ENCODE assay signal across 26 cellular contexts in genomic region chr14:50602035-50602434, GRCh38. TPM values are rescaled to one million over a fixed set of nuclear protein-coding genes. Genes with fewer than 3 reads are reported as not detected.
DNase-seq lines count a peak whose midpoint lies in the region; ATAC-seq, FAIRE-seq and TF ChIP-seq lines count a peak whose summit lies in the region.
"Had no signal": no experiment of that assay in that cellular context is flagged by ENCODE, and none has a peak within 500 bp of the region (broad histone marks: within the 10 kb centered on the region; RNA-seq: fewer than 3 reads in every experiment).

No MANE protein-coding gene starts in this region.

- no peaks in the 10 kb centered on the region for H3K79me2 ChIP-seq in H1 (ENCODE audit: control insufficient read depth in 1 of 2, insufficient read depth in 2 of 2, low read length in 2 of 2)

- H3K36me3 ChIP-seq in SJCRH30 (no peaks in the 10 kb centered on the region), H1 (ENCODE audit: control insufficient read depth in 2 of 4, insufficient read depth in 4 of 4, low read length in 3 of 4) (no peaks in the 10 kb centered on the region), tibial artery (peaks cover 0 to 5% (median 0%) of the 10 kb centered on the region in 3 donors)
- H3K36me3 ChIP-seq: BLaER1 treated with 17β-estradiol and CSF1 and Interleukin-3, amounts not matched to agents 10 nM and 100 nM; MG63; upper lobe of left lung had no signal

- H2AK5ac ChIP-seq in H1 (ENCODE audit: low read depth, low read length): no peak overlapping the region

- no peak overlapping the region for H3K4me2 ChIP-seq in H1 (ENCODE audit: insufficient read depth in 1 of 2, low read depth in 2 of 2, low read length in 2 of 2)

- no peak overlapping the region for H2BK120ac ChIP-seq in H1 (replicated peaks; ENCODE audit: low read depth, low read length)

- ATAC-seq in GM19395 (IDR thresholded peaks at IDR 0.05; ENCODE audit: unreplicated experiment): no peak
- ATAC-seq: activated naive CD8-positive, alpha-beta T cell treated with anti-CD3 and anti-CD28 coated beads, Interleukin-2, amount 50 U/mL, for 24 hours; activated T-cell treated with anti-CD3 and anti-CD28 coated beads, Interleukin-2, amount 50 U/mL, for 72 hours; K562; left colon; stimulated activated effector memory CD8-positive, alpha-beta T cell treated with anti-CD3 and anti-CD28 coated beads, Interleukin-12 subunit alpha, Interleukin-12 subunit beta, amount 100 ng/mL, for 72 hours; T-cell had no signal

- no peak overlapping the region for H3K18ac ChIP-seq in H1 (ENCODE audit: extremely low read depth, low read length)

- no peak for TF ChIP-seq CTCF in H1 (IDR thresholded peaks at IDR 0.05; ENCODE audit: control extremely low read depth in 1 of 3, insufficient read depth in 1 of 3, low read depth in 1 of 3, low read length in 3 of 3)
- no peak for TF ChIP-seq CTCF in tibial artery (IDR thresholded peaks at IDR 0.05)
- no peak for TF ChIP-seq CTCF in coronary artery (IDR thresholded peaks at IDR 0.05)

- H4K91ac ChIP-seq in H1 (replicated peaks; ENCODE audit: insufficient read length, low read length): no peak overlapping the region

- no peak overlapping the region for H3K23ac ChIP-seq in H1 (ENCODE audit: insufficient read length)

- TF ChIP-seq POLR2A in H1 (IDR thresholded peaks at IDR 0.05; ENCODE audit: control extremely low read depth in 1 of 2, low read depth in 2 of 2, low read length in 2 of 2): no peak

- POLR2A ChIA-PET in H1 (lab: Charles Lee; ENCODE audit: partially characterized antibody): interaction anchor here (0.6 to 0.8 kb wide), 3 partner anchors 42 to 1017 kb away, joined by 3 read pairs; partner anchors contain the start of gene ATL1

- H4K8ac ChIP-seq in H1 (ENCODE audit: extremely low read depth, insufficient read depth, low read length): no peak overlapping the region

- H3K56ac ChIP-seq in H1 (replicated peaks; ENCODE audit: insufficient read length, low read depth, low read length): no peak overlapping the region

- H4K20me1 ChIP-seq in H1 (replicated peaks in 1 of 2; ENCODE audit: control insufficient read depth in 1 of 2, insufficient read depth in 2 of 2, low read length in 2 of 2): no peaks in the 10 kb centered on the region
- H4K20me1 ChIP-seq: BLaER1 treated with 17β-estradiol and CSF1 and Interleukin-3, amounts not matched to agents 10 nM and 100 nM had no signal

- H3K4me1 ChIP-seq in SJCRH30 (peaks cover 25% of the 10 kb centered on the region), H1 (replicated peaks in 1 of 4; ENCODE audit: control insufficient read depth in 3 of 4, insufficient read depth in 4 of 4, low read length in 3 of 4) (peaks cover 0 to 4% (median 0%) of the 10 kb centered on the region in 4 experiments; a peak in 1 of 7 replicates), tibial artery (no peaks in the 10 kb centered on the region)
- H3K4me1 ChIP-seq: upper lobe of left lung had no signal

- DNase-seq in KBM-7 (peak; percentile 51), SJCRH30 (no peak), H1 (ENCODE audit: low read depth in 1 of 2, low spot score in 2 of 2) (no peak), pons (ENCODE audit: low spot score) (peak; percentile 62), HTR-8/SVneo (ENCODE audit: insufficient read length, low spot score) (no peak), tibial artery (no peak), coronary artery (ENCODE audit: low spot score) (no peak)
- DNase-seq: activated CD4-positive, alpha-beta memory T cell treated with anti-CD3 and anti-CD28 coated beads for 36 hours; activated CD4-positive, alpha-beta T cell treated with anti-CD3 and anti-CD28 coated beads for 1 hour; activated naive CD8-positive, alpha-beta T cell treated with anti-CD3 and anti-CD28 coated beads, Interleukin-2, amount 50 U/mL, for 24 hours; activated T-cell treated with anti-CD3 and anti-CD28 coated beads, Interleukin-2, amount 50 U/mL, for 72 hours; cerebellar nuclear complex; COR-L47; left colon; MG63; NCI-H1105; NCI-H187; NCI-H524 treated with DMSO at 0.1 percent for 48 hours; nephron progenitor cell; RPMI8226; T-cell; upper lobe of left lung had no signal

- in situ Hi-C loops in KBM-7 (cut with MboI; ENCODE audit: low pct_unique_long_range_greater_than_20kb, low sequenced_read_pairs): no loop called here

- H3K79me1 ChIP-seq in H1 (ENCODE audit: low read depth, low read length): no peaks in the 10 kb centered on the region

- no peak overlapping the region for H2BK5ac ChIP-seq in H1 (ENCODE audit: low read depth, low read length)

- no peak for TF ChIP-seq EP300 in H1 (IDR thresholded peaks at IDR 0.05; ENCODE audit: borderline replicate concordance in 1 of 2, low read depth in 2 of 2, low read length in 2 of 2)

- FAIRE-seq in H1 (lab: Jason Lieb, UNC) (no peak), HTR-8/SVneo (lab: Jason Lieb, UNC) (no peak)
- FAIRE-seq: K562 had no signal

- H2AFZ ChIP-seq in H1 (ENCODE audit: low read length): no peak overlapping the region

- no peak overlapping the region for H2BK15ac ChIP-seq in H1 (ENCODE audit: low read length)

- peak overlapping the region; percentile 84; the same call in 1 of the 2 replicates for H2BK12ac ChIP-seq in H1 (ENCODE audit: low read depth, low read length)

- H3K27me3 ChIP-seq in SJCRH30 (no peaks in the 10 kb centered on the region), H1 (replicated peaks in 1 of 4; ENCODE audit: control insufficient read depth in 3 of 4, extremely low read depth in 1 of 4, insufficient read depth in 3 of 4, low read length in 3 of 4) (no peaks in the 10 kb centered on the region), tibial artery (no peaks in the 10 kb centered on the region)
- H3K27me3 ChIP-seq: BLaER1 treated with 17β-estradiol and CSF1 and Interleukin-3, amounts not matched to agents 10 nM and 100 nM; MG63; upper lobe of left lung had no signal

- CTCF ChIA-PET in H1 (lab: Charles Lee; ENCODE audit: partially characterized antibody): interaction anchor here (0.6 to 7.0 kb wide), 6 partner anchors 18 to 232 kb away, joined by 3 to 65 read pairs (median 4); no protein-coding TSS in a partner anchor

- H3K9ac ChIP-seq in H1 (replicated peaks in 1 of 4; ENCODE audit: extremely low read depth in 1 of 4, low read depth in 3 of 4, low read length in 3 of 4): peak overlapping the region in 1 of 4 experiments; percentile 21; a peak in 1 of 7 replicates
- H3K9ac ChIP-seq: BLaER1 treated with 17β-estradiol and CSF1 and Interleukin-3, amounts not matched to agents 10 nM and 100 nM had no signal

- H3K27ac ChIP-seq in SJCRH30 (peak overlapping the region; percentile 48), H1 (ENCODE audit: low read depth, low read length) (no peak overlapping the region), tibial artery (no peak overlapping the region), coronary artery (no peak overlapping the region)
- H3K27ac ChIP-seq: BLaER1 treated with 17β-estradiol and CSF1 and Interleukin-3, amounts not matched to agents 10 nM and 100 nM; upper lobe of left lung had no signal

- H3K9me3 ChIP-seq in SJCRH30 (replicated peaks) (no peaks in the 10 kb centered on the region), H1 (ENCODE audit: insufficient read depth in 2 of 2, low read depth in 1 of 2, low read length in 1 of 2) (no peaks in the 10 kb centered on the region), tibial artery (no peaks in the 10 kb centered on the region)
- H3K9me3 ChIP-seq: BLaER1 treated with 17β-estradiol and CSF1 and Interleukin-3, amounts not matched to agents 10 nM and 100 nM; MG63; upper lobe of left lung had no signal

- H3K14ac ChIP-seq in H1 (ENCODE audit: insufficient read length): no peak overlapping the region

- no peak overlapping the region for H3K4ac ChIP-seq in H1 (replicated peaks; ENCODE audit: insufficient read length, low read depth, low read length)

- intact Hi-C loops in tibial artery (cut with DNase I; ENCODE audit: low total_unique reads): loop anchor here (5.0 kb wide), 1 partner anchor 180 kb away; no protein-coding TSS in a partner anchor

- peak overlapping the region; percentile 84; the same call in 1 of the 2 replicates for H2BK20ac ChIP-seq in H1 (ENCODE audit: low read length)

- no peak overlapping the region for H4K5ac ChIP-seq in H1 (ENCODE audit: insufficient read length, low read depth, low read length)

- 83% methylated on average over 3 of the region's 3 CpGs; no CpG with 5 or more reads in 1 of the 2 experiments for WGBS in H1 (ENCODE audit: extremely low coverage in 1 of 2, insufficient coverage in 1 of 2, insufficient read length in 1 of 2, insufficient replicate concordance in 2 of 2, low coverage in 1 of 2, low lambda C conversion rate in 2 of 2, missing lambda C conversion rate in 1 of 2), 2 experiments

- no peak overlapping the region for H3K4me3 ChIP-seq in SJCRH30
- H3K4me3 ChIP-seq in H1 (ENCODE audit: extremely low read depth in 1 of 4, insufficient read depth in 2 of 4, low read depth in 3 of 4, low read length in 4 of 4): no peak overlapping the region
- no peak overlapping the region for H3K4me3 ChIP-seq in tibial artery
- no peak overlapping the region for H3K4me3 ChIP-seq in coronary artery
- H3K4me3 ChIP-seq: BLaER1 treated with 17β-estradiol and CSF1 and Interleukin-3, amounts not matched to agents 10 nM and 100 nM; K562; MG63; upper lobe of left lung had no signal

- no peaks in the 10 kb centered on the region; the same call in 1 of the 2 replicates for H3K23me2 ChIP-seq in H1 (ENCODE audit: low read depth, low read length)

- TF ChIP-seq RAD21 in H1 (IDR thresholded peaks at IDR 0.05 in 1 of 2, conservative IDR thresholded peaks at IDR 0.05 in 1 of 2; ENCODE audit: low read depth in 2 of 2, low read length in 2 of 2): no peak

TF ChIP-seq in H1, 55 proteins besides CTCF, POLR2A, EP300 and RAD21 (continues in another document):
- TF ChIP-seq SP1 (IDR thresholded peaks at IDR 0.05; ENCODE audit: low read depth, low read length) (no peak), SP2 (IDR thresholded peaks at IDR 0.05; ENCODE audit: low read length) (no peak), E2F6 (IDR thresholded peaks at IDR 0.05) (no peak), RBBP5 (IDR thresholded peaks at IDR 0.05; ENCODE audit: borderline replicate concordance, low read depth, low read length) (no peak)

RNA-seq across cellular contexts. Expression of gene ATL1, which starts 42.1 kb away (rescaled TPM):
- 0.59 and 0.66 TPM in 2 replicates for total RNA-seq in SJCRH30 (2014; rRNA removed; shearing (Covaris generic))
- 4.2 and 5.9 TPM in 2 replicates for total RNA-seq in H1 (2021; fragmentation: NEBNext Ultra II Directional; extraction: Animal tissue kit (Norgen Biotek cat#: 25700))
- polyA plus RNA-seq in H1 (2011; rRNA removed): 2.1 and 4.0 TPM in 2 replicates
- 4.3 TPM for polyA plus RNA-seq in H1 (2011; cell fraction: cytosol; rRNA removed)
- 3.4 TPM for polyA plus RNA-seq in H1 (2011; cell fraction: nucleus; rRNA removed)
- 3.9 to 5.0 TPM (median 4.6 TPM) in 4 replicates for polyA plus RNA-seq in H1 (2012, experiment 1 of 2)
- 0.38 TPM for polyA plus RNA-seq in H1 (2012, experiment 2 of 2)
- 4.5 TPM for polyA plus RNA-seq in H1 (2013, experiment 1 of 2)
- 5.7 TPM for polyA plus RNA-seq in H1 (2013, experiment 2 of 2)
- polyA minus RNA-seq in H1 (2011; rRNA and poly(A)+ RNA removed): 6.0 and 7.2 TPM in 2 replicates
- polyA minus RNA-seq in H1 (2011; cell fraction: cytosol; rRNA and poly(A)+ RNA removed): 6.2 TPM
- 8.5 TPM for polyA minus RNA-seq in H1 (2011; cell fraction: nucleus; rRNA and poly(A)+ RNA removed)

Comparison
In these comparisons a context has a peak if more than half of its experiments do, and no peak if none do; other contexts are left out.
1. DNase-seq: peak in KBM-7 (single experiment) and pons (single experiment); none in SJCRH30 (0 of 2), H1 (0 of 2), HTR-8/SVneo (single experiment), tibial artery (0 of 2) and coronary artery (single experiment).